Comparison of ENCODE assay signal across 18 cellular contexts in the genomic region with DNA sequence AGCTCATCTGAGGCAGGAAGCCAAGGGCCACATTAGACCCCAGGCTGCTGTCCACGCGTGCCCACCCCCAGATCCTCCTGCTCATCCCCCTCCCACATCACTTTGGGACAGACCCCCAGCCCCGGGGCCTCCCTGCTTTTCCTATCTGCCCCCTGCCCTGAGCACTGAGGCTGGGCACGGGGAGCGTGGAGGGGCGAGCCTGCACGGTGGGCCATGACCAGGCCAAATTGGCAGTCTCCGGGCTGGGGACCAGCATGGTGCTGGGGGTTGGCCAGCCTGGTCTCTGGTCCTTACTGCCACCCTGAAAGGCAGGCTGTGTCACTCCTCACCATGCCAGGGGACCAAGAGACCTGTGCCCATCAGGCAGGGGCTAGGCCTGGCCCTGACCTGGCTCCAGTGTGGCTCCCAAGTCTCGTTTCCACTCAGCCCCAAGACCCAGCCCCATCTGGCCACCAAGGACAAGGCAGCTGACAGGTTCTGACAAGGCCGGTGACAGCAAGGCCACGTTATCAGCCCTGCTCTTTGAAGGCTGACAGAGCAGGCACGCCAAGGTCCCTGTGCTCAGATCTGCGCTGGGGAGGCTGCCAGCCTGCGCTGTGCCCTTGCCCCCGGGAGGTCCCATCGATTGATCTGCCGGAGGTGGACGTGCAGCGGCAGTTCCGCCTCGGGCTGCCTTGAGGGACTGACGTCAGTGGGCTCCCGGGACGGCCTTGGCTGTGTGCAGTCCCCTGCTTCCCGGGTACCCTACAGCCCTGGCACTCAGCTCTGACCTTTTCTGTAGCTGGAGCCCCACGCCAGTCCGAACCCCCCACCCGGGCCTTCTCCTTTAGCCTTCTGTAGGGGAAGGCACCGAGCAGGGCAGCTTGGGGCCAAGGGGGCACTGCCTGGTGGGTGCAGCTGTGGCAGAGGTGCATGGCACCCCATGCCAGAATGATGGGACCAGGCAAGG. TPM values are rescaled to one million over a fixed set of nuclear protein-coding genes. Genes with fewer than 3 reads are reported as not detected.
A peak's percentile ranks its signal among the peaks of the same experiment; 100 is the strongest.
DNase-seq lines count a peak whose midpoint lies in the region; ATAC-seq and TF ChIP-seq lines count a peak whose summit lies in the region.
"Had no signal": no experiment of that assay in that cellular context is flagged by ENCODE, and none has a peak within 500 bp of the region (broad histone marks: within the 10 kb centered on the region; RNA-seq: fewer than 3 reads in every experiment).

No MANE protein-coding gene starts in this region.

- H3K9me3 ChIP-seq in breast epithelium (no peaks in the 10 kb centered on the region), mammary epithelial cell (replicated peaks; ENCODE audit: insufficient read depth, low read length) (no peaks in the 10 kb centered on the region), lower lobe of right lung (no peaks in the 10 kb centered on the region)

- no peaks in the 10 kb centered on the region for H4K20me1 ChIP-seq in mammary epithelial cell (ENCODE audit: insufficient read depth, low read length)

- no peaks in the 10 kb centered on the region for H3K27me3 ChIP-seq in breast epithelium
- H3K27me3 ChIP-seq in mammary epithelial cell (ENCODE audit: insufficient read depth, low read length) = no peaks in the 10 kb centered on the region
- H3K27me3 ChIP-seq in lower lobe of right lung (ENCODE audit: low read depth) = no peaks in the 10 kb centered on the region

- in situ Hi-C loops in mammary epithelial cell (cut with MboI; ENCODE audit: low sequenced_read_pairs in 2 of 2) = no loop called here

- H3K27ac ChIP-seq in breast epithelium (no peak overlapping the region), mammary epithelial cell (ENCODE audit: insufficient read depth, low read depth, low read length) (no peak overlapping the region), lower lobe of right lung (no peak overlapping the region)

- H3K4me3 ChIP-seq in breast epithelium (no peak overlapping the region), mammary epithelial cell (replicated peaks in 1 of 3; ENCODE audit: insufficient read depth in 1 of 3, low read depth in 2 of 3, low read length in 3 of 3) (no peak overlapping the region), lower lobe of right lung (no peak overlapping the region)
- H3K4me3 ChIP-seq: skin epidermis had no signal

- intact Hi-C loops in MCF 10A (cut with micrococcal nuclease) (no loop called here), breast epithelium (cut with DNase I; ENCODE audit: low total_unique reads) (no loop called here), mammary epithelial cell (cut with micrococcal nuclease) (no loop called here), lower lobe of right lung (cut with DNase I) (no loop called here)

- no peaks in the 10 kb centered on the region for H3K9me3 Mint-ChIP-seq in MCF 10A (ENCODE audit: unreplicated experiment)
- H3K9me3 Mint-ChIP-seq: activated T-cell treated with anti-CD3 and anti-CD28 coated beads, Interleukin-2, amount 50 U/mL, for 4 hours had no signal

- no peak for TF ChIP-seq POLR2A in breast epithelium (IDR thresholded peaks at IDR 0.05)

- H3K4me2 ChIP-seq in mammary epithelial cell (ENCODE audit: insufficient read depth, low read depth, low read length) = peak overlapping the region; percentile 5

- dilution Hi-C loops in mammary epithelial cell (cut with HindIII; ENCODE audit: low sequenced_read_pairs) = no loop called here

- H3K36me3 Mint-ChIP-seq in MCF 10A (ENCODE audit: insufficient read depth, unreplicated experiment) = peaks cover 32% of the 10 kb centered on the region

- H3K4me3 Mint-ChIP-seq in MCF 10A (ENCODE audit: unreplicated experiment) = peak overlapping the region; percentile 48
- H3K4me3 Mint-ChIP-seq: activated CD4-positive, alpha-beta T cell treated with anti-CD3 and anti-CD28 coated beads for 36 hours had no signal

- H3K4me1 ChIP-seq in breast epithelium = no peaks in the 10 kb centered on the region
- peaks cover 20% of the 10 kb centered on the region for H3K4me1 ChIP-seq in mammary epithelial cell (ENCODE audit: insufficient read depth, low read length)
- H3K4me1 ChIP-seq in lower lobe of right lung = peaks cover 48% of the 10 kb centered on the region

- H3K36me3 ChIP-seq in breast epithelium (no peaks in the 10 kb centered on the region), mammary epithelial cell (ENCODE audit: insufficient read depth, low read length) (peaks cover 8% of the 10 kb centered on the region), lower lobe of right lung (no peaks in the 10 kb centered on the region)

- TF ChIP-seq CTCF in MCF 10A (IDR thresholded peaks at IDR 0.05; ENCODE audit: unreplicated experiment) (no peak), breast epithelium (IDR thresholded peaks at IDR 0.05) (no peak), mammary epithelial cell (conservative IDR thresholded peaks at IDR 0.05 in 1 of 2, IDR thresholded peaks at IDR 0.05 in 1 of 2; ENCODE audit: extremely low read depth in 1 of 2, insufficient read depth in 1 of 2, low read depth in 1 of 2, low read length in 2 of 2) (no peak), lower lobe of right lung (IDR thresholded peaks at IDR 0.05) (no peak)

- 53% methylated on average over 19 of the region's 29 CpGs for WGBS in mammary epithelial cell (ENCODE audit: low coverage, missing lambda C conversion rate)

- BruUV-seq in MCF 10A (replicated peaks; lab: Mats Ljungman, UMichigan) (no TSS peak), mammary epithelial cell (replicated peaks; lab: Mats Ljungman, UMichigan) (no TSS peak)

- DNase-seq in MCF 10A (ENCODE audit: unreplicated experiment) = no peak
- no peak for DNase-seq in breast epithelium (ENCODE audit: low spot score in 2 of 2)
- no peak for DNase-seq in mammary epithelial cell
- DNase-seq in lower lobe of right lung = peak; percentile 49
- DNase-seq in SHP77 treated with DMSO at 0.1 percent for 48 hours (lab: John Stamatoyannopoulos, UW) = no peak
- DNase-seq: activated CD4-positive, alpha-beta T cell treated with anti-CD3 and anti-CD28 coated beads for 36 hours; activated T-cell treated with anti-CD3 and anti-CD28 coated beads, Interleukin-2, amount 50 U/mL, for 4 hours; amygdala; midbrain; NCI-H1048; stimulated activated naive CD4-positive, alpha-beta T cell had no signal

- CTCF ChIA-PET in MCF 10A (lab: Yijun Ruan, JAX) (interaction anchor here (0.7 to 1.0 kb wide), 4 partner anchors 9 to 149 kb away, joined by 3 read pairs; no protein-coding TSS in a partner anchor), mammary epithelial cell (lab: Charles Lee; ENCODE audit: low non-redundant PET) (no interaction called here)

- no peak overlapping the region for H2AFZ ChIP-seq in mammary epithelial cell (ENCODE audit: low read depth, low read length)

- POLR2A ChIA-PET in MCF 10A (lab: Yijun Ruan, JAX) = interaction anchor here (0.6 to 2.2 kb wide), 10 partner anchors 9 to 123 kb away, joined by 3 to 32 read pairs (median 3); partner anchors contain the start of genes IFITM10 and SYT8

- no peak overlapping the region for H3K9ac ChIP-seq in mammary epithelial cell (ENCODE audit: insufficient read depth, low read length)

- no peak overlapping the region for H3K27ac Mint-ChIP-seq in MCF 10A (ENCODE audit: low read depth, unreplicated experiment)
- H3K27ac Mint-ChIP-seq: activated CD4-positive, alpha-beta T cell treated with anti-CD3 and anti-CD28 coated beads for 36 hours had no signal

- ATAC-seq in lower lobe of right lung (no peak), HG03571 (IDR thresholded peaks at IDR 0.05; ENCODE audit: unreplicated experiment) (no peak), HG03097 (IDR thresholded peaks at IDR 0.05; ENCODE audit: low FRiP score, unreplicated experiment) (no peak), GM19023 (IDR thresholded peaks at IDR 0.05; ENCODE audit: unreplicated experiment) (no peak)
- ATAC-seq: activated CD4-positive, alpha-beta T cell treated with anti-CD3 and anti-CD28 coated beads for 36 hours; activated T-cell treated with anti-CD3 and anti-CD28 coated beads, Interleukin-2, amount 50 U/mL, for 4 hours had no signal

- H3K27me3 Mint-ChIP-seq in MCF 10A (ENCODE audit: insufficient read depth, unreplicated experiment) = no peaks in the 10 kb centered on the region
- H3K27me3 Mint-ChIP-seq: activated CD4-positive, alpha-beta T cell treated with anti-CD3 and anti-CD28 coated beads for 36 hours had no signal

- H3K79me2 ChIP-seq in mammary epithelial cell (ENCODE audit: insufficient read depth, low read length) = peaks cover 7% of the 10 kb centered on the region

- peaks cover 26% of the 10 kb centered on the region for H3K4me1 Mint-ChIP-seq in MCF 10A (ENCODE audit: insufficient read depth, unreplicated experiment)

RNA-seq across cellular contexts. Expression of gene TNNI2, which starts 3.6 kb away (rescaled TPM):
- total RNA-seq in MCF 10A (2022) (43.3 and 77.7 TPM in 2 replicates), breast epithelium (1 to 10 TPM in 2 of 3 donors, not detected in 1; 1.6 to 5.6 TPM), mammary epithelial cell (10 to 100 TPM in 1 of 2 donors, 1 to 10 TPM in 1; 8.8 to 44.7 TPM), lower lobe of right lung (17.7 TPM)
- polyA plus RNA-seq in mammary epithelial cell = 34.8 TPM
- 4.3 TPM for polyA minus RNA-seq in mammary epithelial cell
- total RNA-seq: activated CD4-positive, alpha-beta T cell treated with anti-CD3 and anti-CD28 coated beads for 36 hours; activated T-cell treated with anti-CD3 and anti-CD28 coated beads, Interleukin-2, amount 50 U/mL, for 4 hours; osteoblast had no signal

RNA-seq across cellular contexts. Expression of gene SYT8, which starts 7.6 kb away (rescaled TPM):
- total RNA-seq in MCF 10A (2022) (141 and 308 TPM in 2 replicates), breast epithelium (10 to 100 TPM in 2 of 3 donors, not detected in 1; 10.7 to 12.1 TPM), mammary epithelial cell (100 to 1,000 TPM; 103 to 209 TPM), lower lobe of right lung (18.5 TPM)
- polyA plus RNA-seq in mammary epithelial cell = 57.2 TPM
- polyA minus RNA-seq in mammary epithelial cell = 4.9 TPM
- total RNA-seq: activated CD4-positive, alpha-beta T cell treated with anti-CD3 and anti-CD28 coated beads for 36 hours; activated T-cell treated with anti-CD3 and anti-CD28 coated beads, Interleukin-2, amount 50 U/mL, for 4 hours; T-helper 2 cell treated with Interferon-gamma antibody and Interleukin-4, amounts not matched to agents 100 ng/mL and 5 ng/mL, for 36 hours had no signal

RNA-seq across cellular contexts. Expression of gene LSP1, which starts 10.5 kb away (rescaled TPM):
- total RNA-seq in MCF 10A (2022) = 3.3 and 3.7 TPM in 2 replicates
- total RNA-seq in breast epithelium = 10 to 100 TPM; 21.4 to 36.0 (median 23.6) TPM
- total RNA-seq in mammary epithelial cell = 1 to 10 TPM in 1 of 2 donors, under 1 TPM in 1; 0.17 to 2.0 TPM
- polyA plus RNA-seq in mammary epithelial cell = not detected
- not detected for polyA minus RNA-seq in mammary epithelial cell
- total RNA-seq in lower lobe of right lung = 90.4 TPM

RNA-seq across cellular contexts. Expression of gene PRR33, which starts 49.3 kb away (rescaled TPM):
- total RNA-seq in MCF 10A (2022) = not detected in 2 replicates
- not detected for total RNA-seq in breast epithelium
- total RNA-seq in mammary epithelial cell = not detected
- not detected for polyA plus RNA-seq in mammary epithelial cell
- polyA minus RNA-seq in mammary epithelial cell = not detected
- not detected for total RNA-seq in lower lobe of right lung
- total RNA-seq: osteoblast; T-helper 2 cell treated with Interferon-gamma antibody and Interleukin-4, amounts not matched to agents 100 ng/mL and 5 ng/mL, for 36 hours; ureter had no signal
